12 cellular contexts compared by ENCODE assay signal in the genomic region with DNA sequence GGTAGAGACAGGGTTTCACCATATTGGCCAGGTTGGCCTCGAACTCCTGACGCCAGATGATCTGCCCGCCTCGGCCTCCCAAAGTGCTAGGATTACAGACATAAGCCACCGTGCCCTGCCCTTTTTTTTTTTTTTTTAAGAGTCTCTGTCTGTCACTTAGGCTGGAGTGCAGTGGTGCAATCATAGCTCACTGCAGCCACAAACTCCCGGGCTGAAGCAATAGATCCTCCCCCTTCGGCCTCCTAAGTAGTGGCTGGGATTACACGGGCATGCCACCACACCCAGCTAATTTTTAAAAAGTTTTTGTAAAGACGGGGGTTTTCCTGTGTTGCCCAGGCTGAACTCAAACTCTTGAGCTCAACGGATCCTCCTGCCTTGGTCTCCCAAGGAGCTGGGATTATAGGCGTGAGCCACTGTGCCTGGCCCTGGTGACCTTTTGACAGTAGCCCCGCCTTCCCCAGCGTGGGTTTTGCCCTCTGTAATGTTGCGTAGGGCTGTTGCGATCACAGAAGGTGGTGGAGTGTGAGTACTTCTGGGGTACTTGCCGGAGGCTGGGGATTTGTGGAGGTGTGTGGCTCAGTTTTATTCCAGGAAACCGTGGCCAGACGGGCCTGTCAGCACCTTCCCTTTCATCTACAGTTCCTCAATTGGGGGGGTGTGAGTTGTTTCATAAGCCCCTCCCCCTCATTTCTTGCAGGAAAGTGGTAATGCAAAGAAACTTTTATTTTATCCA. TPM values are rescaled to one million over a fixed set of nuclear protein-coding genes. Genes with fewer than 3 reads are reported as not detected.
A peak's percentile ranks its signal among the peaks of the same experiment; 100 is the strongest.
DNase-seq lines count a peak whose midpoint lies in the region; TF ChIP-seq lines count a peak whose summit lies in the region.
"Had no signal": no experiment of that assay in that cellular context is flagged by ENCODE, and none has a peak within 500 bp of the region (broad histone marks: within the 10 kb centered on the region; RNA-seq: fewer than 3 reads in every experiment).

No MANE protein-coding gene starts in this region.

- H3K14ac ChIP-seq in mesenchymal stem cell (ENCODE audit: low read length in 2 of 2) = no peak overlapping the region

- H3K9me3 ChIP-seq in mesenchymal stem cell (ENCODE audit: control insufficient read depth, low read length) (no peaks in the 10 kb centered on the region), prostate gland (no peaks in the 10 kb centered on the region)
- H3K9me3 ChIP-seq: colonic mucosa, thyroid gland had no signal

- H4K91ac ChIP-seq in mesenchymal stem cell (ENCODE audit: low read length) = no peak overlapping the region

- H3K27me3 ChIP-seq in mesenchymal stem cell (ENCODE audit: control insufficient read depth in 1 of 2, insufficient read depth in 1 of 2, low read length in 2 of 2) = peaks cover 11 to 43% of the 10 kb centered on the region in 2 experiments
- no peaks in the 10 kb centered on the region for H3K27me3 ChIP-seq in prostate gland (replicated peaks; ENCODE audit: insufficient read depth)
- H3K27me3 ChIP-seq: colonic mucosa, thyroid gland had no signal

- H3K4me2 ChIP-seq in mesenchymal stem cell (ENCODE audit: low read length, poor library complexity, severe bottlenecking) = no peak overlapping the region

- no peak overlapping the region for H4K8ac ChIP-seq in mesenchymal stem cell (ENCODE audit: low read length)

- no peaks in the 10 kb centered on the region for H3K36me3 Mint-ChIP-seq in activated T-helper 1 cell treated with anti-CD3 and anti-CD28 coated beads, Interleukin-12 subunit alpha, Interleukin-12 subunit beta, Interleukin-2, Interleukin-4 antibody, amounts not matched to agents 30 ng/mL and 10 ng/mL and 1 ng/mL, durations not matched to agents 14 hours and 24 hours and 36 hours (ENCODE audit: low read depth)
- no peaks in the 10 kb centered on the region for H3K36me3 Mint-ChIP-seq in mesothelial cell of epicardium

- H3K27ac ChIP-seq in mesenchymal stem cell (ENCODE audit: low read length, poor library complexity, severe bottlenecking) (no peak overlapping the region), prostate gland (no peak overlapping the region)
- H3K27ac ChIP-seq: colonic mucosa, thyroid gland had no signal

- H3K4me1 Mint-ChIP-seq in activated T-helper 1 cell treated with anti-CD3 and anti-CD28 coated beads, Interleukin-12 subunit alpha, Interleukin-12 subunit beta, Interleukin-2, Interleukin-4 antibody, amounts not matched to agents 30 ng/mL and 10 ng/mL and 1 ng/mL, durations not matched to agents 14 hours and 24 hours and 36 hours (ENCODE audit: low read depth) = peaks cover 23% of the 10 kb centered on the region
- peaks cover 9% of the 10 kb centered on the region for H3K4me1 Mint-ChIP-seq in mesothelial cell of epicardium

- no peak overlapping the region for H2BK5ac ChIP-seq in mesenchymal stem cell (ENCODE audit: low read depth, low read length, poor library complexity, severe bottlenecking)

- no peak overlapping the region for H2BK15ac ChIP-seq in mesenchymal stem cell (ENCODE audit: low read depth, poor library complexity, severe bottlenecking)

- TF ChIP-seq POLR2A in prostate gland (IDR thresholded peaks at IDR 0.05) = no peak

- H3K4me1 ChIP-seq in mesenchymal stem cell (ENCODE audit: control insufficient read depth, insufficient read depth, low read depth, low read length) (peaks cover 2% of the 10 kb centered on the region), prostate gland (replicated peaks) (no peaks in the 10 kb centered on the region)
- H3K4me1 ChIP-seq: colonic mucosa had no signal

- peak; percentile 91 for DNase-seq in CD1c-positive myeloid dendritic cell (ENCODE audit: extremely low spot score)
- DNase-seq in KG1 (lab: John Stamatoyannopoulos, UW) = peak; percentile 26
- no peak for DNase-seq in activated T-helper 1 cell treated with anti-CD3 and anti-CD28 coated beads, Interleukin-12 subunit alpha, Interleukin-12 subunit beta, Interleukin-2, Interleukin-4 antibody, amounts not matched to agents 30 ng/mL and 10 ng/mL and 1 ng/mL, durations not matched to agents 14 hours and 24 hours and 36 hours (ENCODE audit: low spot score)
- peak; percentile 12 for DNase-seq in mesenchymal stem cell
- DNase-seq in SW480 (ENCODE audit: low spot score) = no peak
- DNase-seq in prostate gland (ENCODE audit: low spot score) = no peak
- DNase-seq in GOT3 (lab: John Stamatoyannopoulos, UW) = no peak
- DNase-seq in mesothelial cell of epicardium (ENCODE audit: low spot score in 2 of 2, unreplicated experiment in 2 of 2) = no peak
- DNase-seq: colonic mucosa, NCI-H1436, SHP77 treated with DMSO at 0.1 percent for 48 hours, thyroid gland had no signal

- no peak overlapping the region for H2AK5ac ChIP-seq in mesenchymal stem cell (ENCODE audit: low read length, severe bottlenecking)

- intact Hi-C loops in activated T-helper 1 cell treated with anti-CD3 and anti-CD28 coated beads, Interleukin-12 subunit alpha, Interleukin-12 subunit beta, Interleukin-2, Interleukin-4 antibody, amounts not matched to agents 30 ng/mL and 10 ng/mL and 1 ng/mL, durations not matched to agents 14 hours and 24 hours and 36 hours (cut with micrococcal nuclease) = no loop called here
- intact Hi-C loops in prostate gland (cut with DNase I) = loop anchor here (10.0 kb wide), 1 partner anchor 138 kb away; no protein-coding TSS in a partner anchor

- no peak overlapping the region for H2AFZ ChIP-seq in mesenchymal stem cell (ENCODE audit: low read depth, low read length)

- no peak overlapping the region for H3K4ac ChIP-seq in mesenchymal stem cell (ENCODE audit: low read depth in 1 of 2, low read length in 2 of 2)

- H3K18ac ChIP-seq in mesenchymal stem cell (ENCODE audit: low read depth in 1 of 2, low read length in 2 of 2) = no peak overlapping the region

- H2BK12ac ChIP-seq in mesenchymal stem cell (ENCODE audit: low read length in 2 of 2) = no peak overlapping the region

- H3K27ac Mint-ChIP-seq in activated T-helper 1 cell treated with anti-CD3 and anti-CD28 coated beads, Interleukin-12 subunit alpha, Interleukin-12 subunit beta, Interleukin-2, Interleukin-4 antibody, amounts not matched to agents 30 ng/mL and 10 ng/mL and 1 ng/mL, durations not matched to agents 14 hours and 24 hours and 36 hours = peak overlapping the region; percentile 68
- H3K27ac Mint-ChIP-seq in mesothelial cell of epicardium = no peak overlapping the region

- no peak overlapping the region for H3K4me3 ChIP-seq in mesenchymal stem cell (ENCODE audit: insufficient read depth in 1 of 2, low read depth in 1 of 2, low read length in 2 of 2)
- no peak overlapping the region for H3K4me3 ChIP-seq in prostate gland
- H3K4me3 ChIP-seq: colonic mucosa, thyroid gland had no signal

- 75% methylated on average over 16 of the region's 18 CpGs for WGBS in mesenchymal stem cell
- 56% methylated on average over 18 of the region's 18 CpGs for WGBS in prostate gland

- H3K9me3 Mint-ChIP-seq in activated T-helper 1 cell treated with anti-CD3 and anti-CD28 coated beads, Interleukin-12 subunit alpha, Interleukin-12 subunit beta, Interleukin-2, Interleukin-4 antibody, amounts not matched to agents 30 ng/mL and 10 ng/mL and 1 ng/mL, durations not matched to agents 14 hours and 24 hours and 36 hours = no peaks in the 10 kb centered on the region
- no peaks in the 10 kb centered on the region for H3K9me3 Mint-ChIP-seq in mesothelial cell of epicardium

- TF ChIP-seq CTCF in prostate gland (IDR thresholded peaks at IDR 0.05) (no peak), mesothelial cell of epicardium (IDR thresholded peaks at IDR 0.05; ENCODE audit: unreplicated experiment) (no peak)

- no peak overlapping the region for H3K4me3 Mint-ChIP-seq in activated T-helper 1 cell treated with anti-CD3 and anti-CD28 coated beads, Interleukin-12 subunit alpha, Interleukin-12 subunit beta, Interleukin-2, Interleukin-4 antibody, amounts not matched to agents 30 ng/mL and 10 ng/mL and 1 ng/mL, durations not matched to agents 14 hours and 24 hours and 36 hours
- H3K4me3 Mint-ChIP-seq in mesothelial cell of epicardium = no peak overlapping the region

- H3K9ac ChIP-seq in mesenchymal stem cell (ENCODE audit: low read length) = no peak overlapping the region

- H3K23ac ChIP-seq in mesenchymal stem cell (ENCODE audit: low read length in 2 of 2) = no peak overlapping the region

- H3K27me3 Mint-ChIP-seq in activated T-helper 1 cell treated with anti-CD3 and anti-CD28 coated beads, Interleukin-12 subunit alpha, Interleukin-12 subunit beta, Interleukin-2, Interleukin-4 antibody, amounts not matched to agents 30 ng/mL and 10 ng/mL and 1 ng/mL, durations not matched to agents 14 hours and 24 hours and 36 hours (ENCODE audit: insufficient read depth) = peaks cover 3% of the 10 kb centered on the region
- H3K27me3 Mint-ChIP-seq in mesothelial cell of epicardium (ENCODE audit: low read depth) = peaks cover 32% of the 10 kb centered on the region

- no peaks in the 10 kb centered on the region for H3K36me3 ChIP-seq in mesenchymal stem cell (ENCODE audit: control insufficient read depth in 1 of 2, insufficient read depth in 2 of 2, low read depth in 1 of 2, low read length in 2 of 2)
- no peaks in the 10 kb centered on the region for H3K36me3 ChIP-seq in prostate gland
- H3K36me3 ChIP-seq: colonic mucosa, thyroid gland had no signal

- H2BK120ac ChIP-seq in mesenchymal stem cell (ENCODE audit: low read depth, low read length) = no peak overlapping the region

- H3K79me1 ChIP-seq in mesenchymal stem cell (replicated peaks; ENCODE audit: low read length, poor library complexity, severe bottlenecking) = no peaks in the 10 kb centered on the region

RNA-seq across cellular contexts. Expression of gene RETN, which starts 11.6 kb away (rescaled TPM):
- total RNA-seq in activated T-helper 1 cell treated with anti-CD3 and anti-CD28 coated beads, Interleukin-12 subunit alpha, Interleukin-12 subunit beta, Interleukin-2, Interleukin-4 antibody, amounts not matched to agents 30 ng/mL and 10 ng/mL and 1 ng/mL, durations not matched to agents 14 hours and 24 hours and 36 hours = not detected in 2 replicates
- polyA plus RNA-seq in mesenchymal stem cell (2013, experiment 1 of 2) = not detected
- polyA plus RNA-seq in mesenchymal stem cell (2013, experiment 2 of 2) = not detected
- not detected for total RNA-seq in prostate gland
- total RNA-seq in mesothelial cell of epicardium = not detected in 3 replicates
- total RNA-seq: colonic mucosa, thyroid gland had no signal

RNA-seq across cellular contexts. Expression of gene MCEMP1, which starts 19.7 kb away (rescaled TPM):
- total RNA-seq in activated T-helper 1 cell treated with anti-CD3 and anti-CD28 coated beads, Interleukin-12 subunit alpha, Interleukin-12 subunit beta, Interleukin-2, Interleukin-4 antibody, amounts not matched to agents 30 ng/mL and 10 ng/mL and 1 ng/mL, durations not matched to agents 14 hours and 24 hours and 36 hours = not detected in 2 replicates
- polyA plus RNA-seq in mesenchymal stem cell (2013, experiment 1 of 2) = not detected
- polyA plus RNA-seq in mesenchymal stem cell (2013, experiment 2 of 2) = not detected
- total RNA-seq in prostate gland = under 1 TPM in 1 of 2 donors, not detected in 1; 0.28 TPM
- total RNA-seq in mesothelial cell of epicardium = not detected in 3 replicates

RNA-seq across cellular contexts. Expression of gene STXBP2, which starts 20.3 kb away (rescaled TPM):
- 101 and 102 TPM in 2 replicates for total RNA-seq in activated T-helper 1 cell treated with anti-CD3 and anti-CD28 coated beads, Interleukin-12 subunit alpha, Interleukin-12 subunit beta, Interleukin-2, Interleukin-4 antibody, amounts not matched to agents 30 ng/mL and 10 ng/mL and 1 ng/mL, durations not matched to agents 14 hours and 24 hours and 36 hours
- polyA plus RNA-seq in mesenchymal stem cell (2013, experiment 1 of 2) = 21.9 TPM
- 19.8 TPM for polyA plus RNA-seq in mesenchymal stem cell (2013, experiment 2 of 2)
- 100 to 1,000 TPM in 1 of 2 donors, 10 to 100 TPM in 1; 83.1 to 128 TPM for total RNA-seq in prostate gland
- 88.1 to 99.0 TPM (median 97.7 TPM) in 3 replicates for total RNA-seq in mesothelial cell of epicardium

RNA-seq across cellular contexts. Expression of gene TRAPPC5, which starts 23.4 kb away (rescaled TPM):
- total RNA-seq in activated T-helper 1 cell treated with anti-CD3 and anti-CD28 coated beads, Interleukin-12 subunit alpha, Interleukin-12 subunit beta, Interleukin-2, Interleukin-4 antibody, amounts not matched to agents 30 ng/mL and 10 ng/mL and 1 ng/mL, durations not matched to agents 14 hours and 24 hours and 36 hours = 72.2 and 86.8 TPM in 2 replicates
- 88.2 TPM for polyA plus RNA-seq in mesenchymal stem cell (2013, experiment 1 of 2)
- polyA plus RNA-seq in mesenchymal stem cell (2013, experiment 2 of 2) = 93.7 TPM
- total RNA-seq in prostate gland (100 to 1,000 TPM; 105 to 150 TPM), mesothelial cell of epicardium (83.9 to 93.7 TPM (median 85.2 TPM) in 3 replicates)

RNA-seq across cellular contexts. Expression of gene PCP2, which starts 23.7 kb away (rescaled TPM):
- 0.34 and 1.4 TPM in 2 replicates for total RNA-seq in activated T-helper 1 cell treated with anti-CD3 and anti-CD28 coated beads, Interleukin-12 subunit alpha, Interleukin-12 subunit beta, Interleukin-2, Interleukin-4 antibody, amounts not matched to agents 30 ng/mL and 10 ng/mL and 1 ng/mL, durations not matched to agents 14 hours and 24 hours and 36 hours
- polyA plus RNA-seq in mesenchymal stem cell (2013, experiment 1 of 2) = 0.36 TPM
- not detected for polyA plus RNA-seq in mesenchymal stem cell (2013, experiment 2 of 2)
- total RNA-seq in prostate gland (10 to 100 TPM in 1 of 2 donors, 1 to 10 TPM in 1; 1.8 to 10.2 TPM), mesothelial cell of epicardium (1.5 to 2.5 TPM (median 1.7 TPM) in 3 replicates)

Comparison
In these comparisons a context has a peak if more than half of its experiments do, and no peak if none do; other contexts are left out.
1. DNase-seq: peak in CD1c-positive myeloid dendritic cell (single experiment), KG1 (single experiment) and mesenchymal stem cell (single experiment); none in activated T-helper 1 cell treated with anti-CD3 and anti-CD28 coated beads, Interleukin-12 subunit alpha, Interleukin-12 subunit beta, Interleukin-2, Interleukin-4 antibody, amounts not matched to agents 30 ng/mL and 10 ng/mL and 1 ng/mL, durations not matched to agents 14 hours and 24 hours and 36 hours (single experiment), SW480 (single experiment), prostate gland (single experiment), GOT3 (single experiment) and mesothelial cell of epicardium (0 of 2).